11 cellular contexts compared by ENCODE assay signal in the genomic region with DNA sequence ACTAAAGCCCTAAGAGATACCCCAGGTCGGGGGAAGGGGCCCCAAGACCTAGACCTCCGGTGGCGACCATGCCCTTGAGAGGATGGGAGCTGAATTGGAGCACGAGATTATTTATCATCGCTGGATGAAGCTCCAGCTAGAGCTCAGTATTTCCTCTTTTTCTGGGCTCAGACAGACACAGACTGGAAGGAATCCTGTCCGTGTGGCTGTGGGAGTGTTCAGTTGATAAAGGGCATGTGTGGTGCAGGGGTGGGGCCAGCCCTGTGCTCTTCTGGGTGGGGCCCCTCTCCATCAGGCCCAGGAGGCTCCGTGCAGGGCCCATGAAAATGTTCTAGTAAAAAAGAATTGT. TPM values are rescaled to one million over a fixed set of nuclear protein-coding genes. Genes with fewer than 3 reads are reported as not detected.
DNase-seq lines count a peak whose midpoint lies in the region; ATAC-seq and TF ChIP-seq lines count a peak whose summit lies in the region.
"Had no signal": no experiment of that assay in that cellular context is flagged by ENCODE, and none has a peak within 500 bp of the region (broad histone marks: within the 10 kb centered on the region; RNA-seq: fewer than 3 reads in every experiment).

No MANE protein-coding gene starts in this region.

- BruUV-seq in Calu3 (replicated peaks; lab: Mats Ljungman, UMichigan) (no TSS peak), PC-3 (replicated peaks; lab: Mats Ljungman, UMichigan) (no TSS peak)

- ATAC-seq in PC-3 (no peak), GM21723 (IDR thresholded peaks at IDR 0.05; ENCODE audit: unreplicated experiment) (no peak)

- H3K27me3 ChIP-seq in PC-3 (ENCODE audit: low read length) (peaks cover 33% of the 10 kb centered on the region), ovary (no peaks in the 10 kb centered on the region)

- intact Hi-C loops in Calu3 (cut with micrococcal nuclease; ENCODE audit: unreplicated experiment) (no loop called here), PC-3 (cut with micrococcal nuclease) (no loop called here), ovary (cut with DNase I) (loop anchor here in 2 of 4 donors (10.0 kb wide), 2 partner anchors 51 to 129 kb away; a partner anchor contains a TSS)

- POLR2A ChIA-PET in PC-3 (lab: Charles Lee; ENCODE audit: unreplicated experiment) = no interaction called here

- no peak overlapping the region for H3K4me2 ChIP-seq in PC-3 (ENCODE audit: low read length)

- DNase-seq in Calu3 (no peak), PC-3 (no peak), fibroblast of peridontal ligament (ENCODE audit: extremely low read depth) (peak; percentile 17), ovary (peak; percentile 47 to 59 (median 51)), DMS 273 treated with DMSO at 0.1 percent for 48 hours (lab: John Stamatoyannopoulos, UW) (no peak), hepatic stellate cell (ENCODE audit: low spot score) (no peak), caudate nucleus (lab: John Stamatoyannopoulos, UW) (no peak)
- DNase-seq: activated CD4-positive, alpha-beta T cell treated with anti-CD3 and anti-CD28 coated beads for 1 hour; NCI-H1694 had no signal

- no peaks in the 10 kb centered on the region for H3F3A ChIP-seq in PC-3 (ENCODE audit: low read length, unreplicated experiment)

- peak overlapping the region; percentile 27 for H3K27ac Mint-ChIP-seq in Calu3 (ENCODE audit: unreplicated experiment)
- H3K27ac Mint-ChIP-seq: stimulated activated naive CD8-positive, alpha-beta T cell treated with anti-CD3 and anti-CD28 coated beads, Interleukin-15, Interleukin-2, amounts not matched to agents 100 ng/mL and 50 ng/mL, for 24 hours had no signal

- peaks cover 26% of the 10 kb centered on the region; the same call in 1 of the 2 replicates for H3K4me1 ChIP-seq in PC-3 (ENCODE audit: insufficient read depth, low read length)
- H3K4me1 ChIP-seq in ovary (ENCODE audit: insufficient read depth) = peaks cover 5% of the 10 kb centered on the region

- H3K9ac ChIP-seq in PC-3 (ENCODE audit: low read length) = no peak overlapping the region

- H3K36me3 ChIP-seq in PC-3 (ENCODE audit: low read depth, low read length) (no peaks in the 10 kb centered on the region), ovary (no peaks in the 10 kb centered on the region)

- no peak overlapping the region for H3K27ac ChIP-seq in PC-3 (ENCODE audit: low read length)
- peak overlapping the region; percentile 61 to 84 for H3K27ac ChIP-seq in ovary
- H3K27ac ChIP-seq in caudate nucleus (ENCODE audit: low read depth, low read length) = no peak overlapping the region

- TF ChIP-seq EP300 in ovary (IDR thresholded peaks at IDR 0.05) = no peak

- H3K36me3 Mint-ChIP-seq in Calu3 (ENCODE audit: insufficient read depth, unreplicated experiment) = peaks cover 20% of the 10 kb centered on the region

- CTCF ChIA-PET in Calu3 (lab: Charles Lee) = interaction anchor here (1.2 to 2.5 kb wide), 3 partner anchors 37 to 146 kb away, joined by 3 to 9 read pairs (median 7); no protein-coding TSS in a partner anchor
- CTCF ChIA-PET in PC-3 (lab: Charles Lee) = no interaction called here

- H3K4me3 ChIP-seq in PC-3 (ENCODE audit: low read length) (no peak overlapping the region), ovary (no peak overlapping the region)

- H3K9me3 ChIP-seq in PC-3 (ENCODE audit: low read length) (no peaks in the 10 kb centered on the region), ovary (no peaks in the 10 kb centered on the region)

- H3K79me2 ChIP-seq in PC-3 (ENCODE audit: low read length) = no peaks in the 10 kb centered on the region

- no peak for TF ChIP-seq CTCF in Calu3 (IDR thresholded peaks at IDR 0.05; ENCODE audit: unreplicated experiment)
- no peak for TF ChIP-seq CTCF in PC-3 (conservative IDR thresholded peaks at IDR 0.05; ENCODE audit: low read depth, low read length)
- TF ChIP-seq CTCF in ovary (IDR thresholded peaks at IDR 0.05) = no peak

- H3K9me2 ChIP-seq in PC-3 (replicated peaks; ENCODE audit: low read length) = no peaks in the 10 kb centered on the region

- H3K4me3 Mint-ChIP-seq in Calu3 (ENCODE audit: low read depth, unreplicated experiment) = peak overlapping the region; percentile 64
- H3K4me3 Mint-ChIP-seq: stimulated activated naive CD8-positive, alpha-beta T cell treated with anti-CD3 and anti-CD28 coated beads, Interleukin-15, Interleukin-2, amounts not matched to agents 100 ng/mL and 50 ng/mL, for 24 hours had no signal

- peaks cover 25% of the 10 kb centered on the region for H3K27me3 Mint-ChIP-seq in Calu3 (ENCODE audit: unreplicated experiment)

- peaks cover 8% of the 10 kb centered on the region for H3K4me1 Mint-ChIP-seq in Calu3 (ENCODE audit: low read depth, unreplicated experiment)

- no peak for TF ChIP-seq POLR2A in ovary (IDR thresholded peaks at IDR 0.05)

- no peaks in the 10 kb centered on the region for H4K20me1 ChIP-seq in PC-3 (ENCODE audit: low read length)

- 8 to 22% (median 10%) methylated on average over 7 of the region's 7 CpGs for WGBS in ovary, 3 donors

- 0 out of 2 replicates have a peak overlapping the region, but pooled peaks have one; percentile 86 for H2AFZ ChIP-seq in PC-3 (ENCODE audit: low read length)

- no peaks in the 10 kb centered on the region for H3K9me3 Mint-ChIP-seq in Calu3 (ENCODE audit: low read depth, unreplicated experiment)
- H3K9me3 Mint-ChIP-seq: stimulated activated naive CD8-positive, alpha-beta T cell treated with anti-CD3 and anti-CD28 coated beads, Interleukin-15, Interleukin-2, amounts not matched to agents 100 ng/mL and 50 ng/mL, for 24 hours had no signal

RNA-seq across cellular contexts. Expression of a gene that starts 6.3 kb away (rescaled TPM):
- total RNA-seq in Calu3 (2022) (40.2 and 46.8 TPM in 2 replicates), PC-3 (2014; rRNA removed) (53.5 and 75.4 TPM in 2 replicates), ovary (10 to 100 TPM in 6 of 7 donors, 1 to 10 TPM in 1; 5.5 to 27.9 (median 16.5) TPM)
- polyA plus RNA-seq in ovary = 10 to 100 TPM in 1 of 2 donors, 1 to 10 TPM in 1; 7.8 to 10.7 TPM

RNA-seq across cellular contexts. Expression of a gene that starts 48.7 kb away (rescaled TPM):
- total RNA-seq in Calu3 (2022) (11.1 and 11.8 TPM in 2 replicates), PC-3 (2014; rRNA removed) (11.3 and 12.8 TPM in 2 replicates), ovary (1 to 10 TPM in 6 of 7 donors, under 1 TPM in 1; 0.60 to 7.0 (median 3.9) TPM)
- 1 to 10 TPM; 1.1 to 3.2 TPM for polyA plus RNA-seq in ovary

Comparison
In these comparisons a context has a peak if more than half of its experiments do, and no peak if none do; other contexts are left out.
1. DNase-seq: peak in fibroblast of peridontal ligament (single experiment) and ovary (5 of 5); none in Calu3 (single experiment), PC-3 (single experiment), DMS 273 treated with DMSO at 0.1 percent for 48 hours (single experiment), hepatic stellate cell (single experiment) and caudate nucleus (0 of 61).
2. H3K27ac ChIP-seq: peak in ovary (2 of 2); none in PC-3 (single experiment) and caudate nucleus (single experiment).